In the genomic region with DNA sequence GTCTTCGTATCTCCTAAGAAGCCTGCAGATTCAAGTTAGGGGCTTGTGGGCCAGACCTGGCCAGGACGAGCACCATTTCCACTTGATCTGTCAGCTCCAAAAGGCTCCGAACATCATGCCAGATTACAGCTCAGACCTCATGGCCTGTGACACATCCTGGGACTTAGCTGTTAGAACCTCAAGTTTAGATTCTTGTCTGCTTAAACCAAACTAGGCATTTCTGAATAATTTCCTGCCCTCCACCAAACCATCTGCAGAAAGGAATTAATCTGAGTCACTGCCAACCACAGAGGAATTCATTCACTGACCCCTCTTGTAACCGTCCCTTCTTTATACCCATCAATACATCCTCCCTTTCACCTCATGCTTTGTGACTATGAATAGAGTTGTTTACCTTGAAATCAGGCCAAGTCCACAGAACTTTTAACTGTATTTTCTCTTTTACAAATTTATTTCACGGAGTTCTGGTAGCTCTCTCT, we compare ENCODE assay signal across 8 cellular contexts.
DNase-seq lines count a peak whose midpoint lies in the region; TF ChIP-seq lines count a peak whose summit lies in the region.

No MANE protein-coding gene starts in this region.

- H3K36me3 ChIP-seq in OCI-LY7 (ENCODE audit: insufficient read depth, low read length): no peaks in the 10 kb centered on the region

- intact Hi-C loops in activated naive CD4-positive, alpha-beta T cell treated with anti-CD3 and anti-CD28 coated beads for 36 hours (cut with micrococcal nuclease): no loop called here
- intact Hi-C loops in OCI-LY7 (cut with micrococcal nuclease; ENCODE audit: unreplicated experiment): no loop called here

- H3K27me3 Mint-ChIP-seq in activated naive CD4-positive, alpha-beta T cell treated with anti-CD3 and anti-CD28 coated beads for 36 hours (ENCODE audit: low read depth): no peaks in the 10 kb centered on the region

- in situ Hi-C loops in SK-MEL-5 (cut with HindIII; ENCODE audit: low pct_unique_long_range_greater_than_20kb, low sequenced_read_pairs): no loop called here

- H3K36me3 Mint-ChIP-seq in activated naive CD4-positive, alpha-beta T cell treated with anti-CD3 and anti-CD28 coated beads for 36 hours (ENCODE audit: low read depth): no peaks in the 10 kb centered on the region

- no TSS peak for BruUV-seq in OCI-LY7 (replicated peaks; lab: Mats Ljungman, UMichigan)

- H2AFZ ChIP-seq in OCI-LY7 (ENCODE audit: low read length): no peak overlapping the region

- H3K4me3 Mint-ChIP-seq in activated naive CD4-positive, alpha-beta T cell treated with anti-CD3 and anti-CD28 coated beads for 36 hours: no peak overlapping the region

- no peaks in the 10 kb centered on the region for H3K9me3 ChIP-seq in OCI-LY7 (ENCODE audit: low read length)

- H3K4me2 ChIP-seq in OCI-LY7 (ENCODE audit: low read length): no peak overlapping the region

- no peak overlapping the region for H3K27ac Mint-ChIP-seq in activated naive CD4-positive, alpha-beta T cell treated with anti-CD3 and anti-CD28 coated beads for 36 hours

- POLR2A ChIA-PET in OCI-LY7 (lab: Charles Lee): no interaction called here

- peak; percentile 24 for DNase-seq in activated naive CD4-positive, alpha-beta T cell treated with anti-CD3 and anti-CD28 coated beads for 36 hours
- DNase-seq in activated naive CD4-positive, alpha-beta T cell (lab: John Stamatoyannopoulos, UW): no peak
- DNase-seq in SK-MEL-5 (ENCODE audit: low read depth, low spot score): peak; percentile 61
- peak; percentile 97 for DNase-seq in fibroblast of peridontal ligament (ENCODE audit: extremely low read depth)
- peak; percentile 93 for DNase-seq in stromal cell of bone marrow (ENCODE audit: low read depth)
- DNase-seq in anterior cingulate cortex (lab: John Stamatoyannopoulos, UW): no peak
- no peak for DNase-seq in activated effector memory CD4-positive, alpha-beta T cell treated with Interleukin-2 at 50 U/mL for 16 hours
- no peak for DNase-seq in OCI-LY7 (ENCODE audit: low spot score)

- CTCF ChIA-PET in activated naive CD4-positive, alpha-beta T cell treated with anti-CD3 and anti-CD28 coated beads for 36 hours (lab: Charles Lee): interaction anchor here (0.7 to 1.2 kb wide), 3 partner anchors 109 to 398 kb away, joined by 3 to 4 read pairs (median 3); no protein-coding TSS in a partner anchor
- CTCF ChIA-PET in OCI-LY7 (lab: Charles Lee; ENCODE audit: unreplicated experiment): no interaction called here

- H3K4me1 Mint-ChIP-seq in activated naive CD4-positive, alpha-beta T cell treated with anti-CD3 and anti-CD28 coated beads for 36 hours (ENCODE audit: low read depth): no peaks in the 10 kb centered on the region

- H3K9me2 ChIP-seq in OCI-LY7 (ENCODE audit: insufficient read depth, low read length): no peaks in the 10 kb centered on the region

- TF ChIP-seq CTCF in OCI-LY7 (conservative IDR thresholded peaks at IDR 0.05; ENCODE audit: low read length): no peak

- no peak overlapping the region for H3K27ac ChIP-seq in OCI-LY7 (ENCODE audit: low read depth, low read length, poor library complexity, severe bottlenecking)

- H3K9me3 Mint-ChIP-seq in activated naive CD4-positive, alpha-beta T cell treated with anti-CD3 and anti-CD28 coated beads for 36 hours: no peaks in the 10 kb centered on the region

- no peaks in the 10 kb centered on the region for H3K4me1 ChIP-seq in OCI-LY7 (ENCODE audit: insufficient read depth, low read length, poor library complexity, severe bottlenecking)

- H3K4me3 ChIP-seq in OCI-LY7 (ENCODE audit: low read depth, low read length, poor library complexity, severe bottlenecking): no peak overlapping the region

- H3K79me2 ChIP-seq in OCI-LY7 (ENCODE audit: insufficient read depth, low read depth, low read length): no peaks in the 10 kb centered on the region

- H4K20me1 ChIP-seq in OCI-LY7 (ENCODE audit: insufficient read depth, low read length): no peaks in the 10 kb centered on the region

Comparison
In these comparisons a context has a peak if more than half of its experiments do, and no peak if none do; other contexts are left out.
1. DNase-seq: peak in activated naive CD4-positive, alpha-beta T cell treated with anti-CD3 and anti-CD28 coated beads for 36 hours (single experiment), SK-MEL-5 (single experiment), fibroblast of peridontal ligament (single experiment) and stromal cell of bone marrow (single experiment); none in activated naive CD4-positive, alpha-beta T cell (0 of 4), anterior cingulate cortex (0 of 58), activated effector memory CD4-positive, alpha-beta T cell treated with Interleukin-2 at 50 U/mL for 16 hours (single experiment) and OCI-LY7 (single experiment).